Comparison of ENCODE assay signal across 14 cellular contexts in genomic region chr2:117621330-117621729, GRCh38.
"Had no signal": no experiment of that assay in that cellular context is flagged by ENCODE, and none has a peak within 500 bp of the region (broad histone marks: within the 10 kb centered on the region; RNA-seq: fewer than 3 reads in every experiment).

No MANE protein-coding gene starts in this region.

- H3K9me3 ChIP-seq: adrenal gland, gastroesophageal sphincter had no signal

- H3K4me1 ChIP-seq: adrenal gland, gastroesophageal sphincter had no signal

- DNase-seq: activated B cell treated with CpG ODN at 0.5 μM for 24 hours; activated CD4-positive, alpha-beta T cell treated with anti-CD3 and anti-CD28 coated beads, Interleukin-2, amount 10 ng/mL, durations not matched to agents 24 days and 14 days; activated naive CD4-positive, alpha-beta T cell treated with anti-CD3 and anti-CD28 coated beads, Interleukin-2, amount 10 ng/mL, durations not matched to agents 7 days and 5 days; adrenal gland; central memory CD4-positive, alpha-beta T cell; effector CD8-positive, alpha-beta T cell; left ventricle myocardium superior; nucleus accumbens; right cardiac atrium; small intestine had no signal

- H3K27ac ChIP-seq: adrenal gland, coronary artery, epithelial cell of prostate, gastroesophageal sphincter had no signal

- H3K4me1 Mint-ChIP-seq: activated B cell treated with CpG ODN at 0.5 μM for 24 hours; activated CD4-positive, alpha-beta T cell treated with anti-CD3 and anti-CD28 coated beads, Interleukin-2, amount 10 ng/mL, durations not matched to agents 24 days and 14 days; activated naive CD4-positive, alpha-beta T cell treated with anti-CD3 and anti-CD28 coated beads, Interleukin-2, amount 10 ng/mL, durations not matched to agents 7 days and 5 days had no signal

- H3K36me3 Mint-ChIP-seq: activated naive CD4-positive, alpha-beta T cell treated with anti-CD3 and anti-CD28 coated beads, Interleukin-2, amount 10 ng/mL, durations not matched to agents 7 days and 5 days had no signal

- H3K27me3 ChIP-seq: adrenal gland, gastroesophageal sphincter had no signal

- H3K9me3 Mint-ChIP-seq: activated B cell treated with CpG ODN at 0.5 μM for 24 hours; activated CD4-positive, alpha-beta T cell treated with anti-CD3 and anti-CD28 coated beads, Interleukin-2, amount 10 ng/mL, durations not matched to agents 24 days and 14 days; activated naive CD4-positive, alpha-beta T cell treated with anti-CD3 and anti-CD28 coated beads, Interleukin-2, amount 10 ng/mL, durations not matched to agents 7 days and 5 days had no signal

- H3K27ac Mint-ChIP-seq: activated B cell treated with CpG ODN at 0.5 μM for 24 hours; activated CD4-positive, alpha-beta T cell treated with anti-CD3 and anti-CD28 coated beads, Interleukin-2, amount 10 ng/mL, durations not matched to agents 24 days and 14 days; activated naive CD4-positive, alpha-beta T cell treated with anti-CD3 and anti-CD28 coated beads, Interleukin-2, amount 10 ng/mL, durations not matched to agents 7 days and 5 days; activated T-helper 2 cell treated with anti-CD3 and anti-CD28 coated beads, Interferon-gamma antibody, Interleukin-2, Interleukin-4, amounts not matched to agents 10 μg/mL and 5 μg/mL and 100 μg/mL, durations not matched to agents 14 hours and 24 hours and 36 hours had no signal

- H3K4me3 Mint-ChIP-seq: activated B cell treated with CpG ODN at 0.5 μM for 24 hours; activated CD4-positive, alpha-beta T cell treated with anti-CD3 and anti-CD28 coated beads, Interleukin-2, amount 10 ng/mL, durations not matched to agents 24 days and 14 days; activated naive CD4-positive, alpha-beta T cell treated with anti-CD3 and anti-CD28 coated beads, Interleukin-2, amount 10 ng/mL, durations not matched to agents 7 days and 5 days had no signal

- H3K4me3 ChIP-seq: adrenal gland, coronary artery, gastroesophageal sphincter had no signal

- H3K36me3 ChIP-seq: adrenal gland, gastroesophageal sphincter had no signal

- ATAC-seq: gastroesophageal sphincter, left ventricle myocardium superior, right cardiac atrium had no signal

- H3K27me3 Mint-ChIP-seq: activated B cell treated with CpG ODN at 0.5 μM for 24 hours; activated CD4-positive, alpha-beta T cell treated with anti-CD3 and anti-CD28 coated beads, Interleukin-2, amount 10 ng/mL, durations not matched to agents 24 days and 14 days; activated naive CD4-positive, alpha-beta T cell treated with anti-CD3 and anti-CD28 coated beads, Interleukin-2, amount 10 ng/mL, durations not matched to agents 7 days and 5 days had no signal
